In the genomic region with DNA sequence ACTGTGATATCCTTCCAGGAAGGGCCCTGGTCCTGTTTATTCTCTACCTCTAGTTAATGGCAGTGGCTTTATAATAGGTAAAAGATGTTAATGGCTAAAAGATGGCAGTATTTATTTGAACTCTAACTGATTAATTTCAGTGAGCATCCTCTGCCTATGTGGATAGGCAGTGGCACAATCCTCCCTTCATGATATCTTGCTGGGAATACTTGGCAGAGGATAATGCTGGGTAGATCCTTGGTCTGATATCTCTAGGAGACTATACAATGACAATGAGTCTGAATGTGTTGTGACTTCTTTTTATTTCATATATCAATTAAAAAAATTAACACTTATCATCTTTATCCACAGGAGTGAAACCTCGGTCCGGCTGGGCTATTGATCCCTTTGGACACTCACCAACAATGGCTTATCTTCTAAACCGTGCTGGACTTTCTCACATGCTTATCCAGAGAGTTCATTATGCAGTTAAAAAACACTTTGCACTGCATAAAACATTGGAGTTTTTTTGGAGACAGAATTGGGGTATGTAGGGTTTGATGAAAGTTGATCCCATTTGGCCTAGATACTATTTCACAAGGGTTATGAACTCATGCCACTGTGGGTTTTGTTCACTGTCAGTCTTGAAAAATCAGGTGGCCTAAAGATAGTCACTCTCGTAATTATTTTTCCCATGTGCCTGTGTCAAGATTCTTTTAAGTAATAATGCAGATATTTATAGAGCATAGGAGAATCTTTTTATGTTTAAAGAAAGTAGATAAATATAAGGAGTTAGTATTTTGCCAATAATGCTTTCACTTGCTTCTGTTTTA, we compare ENCODE assay signal across 31 cellular contexts.
"Had no signal": no experiment of that assay in that cellular context is flagged by ENCODE, and none has a peak within 500 bp of the region (broad histone marks: within the 10 kb centered on the region; RNA-seq: fewer than 3 reads in every experiment).

No MANE protein-coding gene starts in this region.

- H3K9me3 ChIP-seq: ascending aorta had no signal

- DNase-seq: activated B cell treated with CpG ODN at 0.5 μM for 24 hours; activated CD4-positive, alpha-beta T cell treated with anti-CD3 and anti-CD28 coated beads for 48 hours; activated CD4-positive, alpha-beta T cell treated with anti-CD3 and anti-CD28 coated beads, Interleukin-2, amount 50 U/mL, for 1 hour; activated CD4-positive, alpha-beta T cell treated with anti-CD3 and anti-CD28 coated beads, Interleukin-2, amount 50 U/mL, for 48 hours; activated CD8-positive, alpha-beta memory T cell treated with anti-CD3 and anti-CD28 coated beads for 24 hours; activated CD8-positive, alpha-beta T cell treated with anti-CD3 and anti-CD28 coated beads for 36 hours; activated effector memory CD4-positive, alpha-beta T cell treated with Interleukin-2 at 50 U/mL for 16 hours; activated gamma-delta T cell treated with Interleukin-2 at 50 U/mL for 16 hours; activated naive CD4-positive, alpha-beta T cell treated with anti-CD3 and anti-CD28 coated beads for 36 hours; activated naive CD8-positive, alpha-beta T cell treated with anti-CD3 and anti-CD28 coated beads, Interleukin-2, amount 10 ng/mL, durations not matched to agents 7 days and 5 days; activated T-cell treated with anti-CD3 and anti-CD28 coated beads, Interleukin-2, amount 50 U/mL, for 4 hours; brain microvascular endothelial cell; dorsolateral prefrontal cortex; effector memory CD4-positive, alpha-beta T cell; endodermal cell; foreskin fibroblast; glutamatergic neuron; SW 1271; T-cell; T1000; WERI-Rb-1 had no signal

- H3K27ac Mint-ChIP-seq: activated B cell treated with CpG ODN at 0.5 μM for 24 hours; activated CD8-positive, alpha-beta T cell treated with anti-CD3 and anti-CD28 coated beads for 36 hours; activated naive CD4-positive, alpha-beta T cell treated with anti-CD3 and anti-CD28 coated beads for 36 hours; activated naive CD8-positive, alpha-beta T cell treated with anti-CD3 and anti-CD28 coated beads, Interleukin-2, amount 10 ng/mL, durations not matched to agents 7 days and 5 days; activated T-helper 17 cell treated with anti-CD3 and anti-CD28 coated beads, Interleukin-2, amount 50 U/mL, for 72 hours; dendritic cell treated with granulocyte-macrophage colony-stimulating factor and Interleukin-4, amounts not matched to agents 40 ng/mL and 50 ng/mL, for 4 days; endodermal cell; T-cell; T-helper 1 cell treated with Interleukin-12 subunit alpha and Interleukin-12 subunit beta and Interleukin-4 antibody, amounts not matched to agents 30 μg/mL and 1 μg/mL, for 36 hours had no signal

- H3K27me3 ChIP-seq: ascending aorta, brain microvascular endothelial cell, dorsolateral prefrontal cortex had no signal

- H3K27ac ChIP-seq: ascending aorta, brain microvascular endothelial cell, coronary artery, WERI-Rb-1 had no signal

- H3K9me3 Mint-ChIP-seq: activated B cell treated with CpG ODN at 0.5 μM for 24 hours; activated naive CD4-positive, alpha-beta T cell treated with anti-CD3 and anti-CD28 coated beads for 36 hours; activated naive CD8-positive, alpha-beta T cell treated with anti-CD3 and anti-CD28 coated beads, Interleukin-2, amount 10 ng/mL, durations not matched to agents 7 days and 5 days; activated T-cell treated with anti-CD3 and anti-CD28 coated beads, Interleukin-2, amount 50 U/mL, for 4 hours; activated T-helper 17 cell treated with anti-CD3 and anti-CD28 coated beads, Interleukin-2, amount 50 U/mL, for 72 hours; central memory CD8-positive, alpha-beta T cell; dendritic cell treated with granulocyte-macrophage colony-stimulating factor and Interleukin-4, amounts not matched to agents 40 ng/mL and 50 ng/mL, for 4 days; endodermal cell had no signal

- FAIRE-seq: bronchial epithelial cell had no signal

- H3K4me1 ChIP-seq: ascending aorta had no signal

- H3K4me3 ChIP-seq: ascending aorta, coronary artery, dorsolateral prefrontal cortex had no signal

- H3K4me3 Mint-ChIP-seq: activated B cell treated with CpG ODN at 0.5 μM for 24 hours; activated CD8-positive, alpha-beta T cell treated with anti-CD3 and anti-CD28 coated beads for 36 hours; activated naive CD4-positive, alpha-beta T cell treated with anti-CD3 and anti-CD28 coated beads for 36 hours; activated naive CD8-positive, alpha-beta T cell treated with anti-CD3 and anti-CD28 coated beads, Interleukin-2, amount 10 ng/mL, durations not matched to agents 7 days and 5 days; activated T-cell treated with anti-CD3 and anti-CD28 coated beads, Interleukin-2, amount 50 U/mL, for 4 hours; activated T-helper 17 cell treated with anti-CD3 and anti-CD28 coated beads, Interleukin-2, amount 50 U/mL, for 72 hours; central memory CD8-positive, alpha-beta T cell; dendritic cell treated with granulocyte-macrophage colony-stimulating factor and Interleukin-4, amounts not matched to agents 40 ng/mL and 50 ng/mL, for 4 days; endodermal cell; T-cell; T-helper 1 cell treated with Interleukin-12 subunit alpha and Interleukin-12 subunit beta and Interleukin-4 antibody, amounts not matched to agents 30 μg/mL and 1 μg/mL, for 36 hours had no signal

- H3K4me1 Mint-ChIP-seq: activated B cell treated with CpG ODN at 0.5 μM for 24 hours had no signal

- ATAC-seq: activated CD4-positive, CD25-positive, alpha-beta regulatory T cell treated with anti-CD3 and anti-CD28 coated beads, Interleukin-2, amount 50 U/mL, for 24 hours; activated CD8-positive, alpha-beta T cell treated with anti-CD3 and anti-CD28 coated beads for 36 hours; activated naive CD4-positive, alpha-beta T cell treated with anti-CD3 and anti-CD28 coated beads, Interleukin-2, amount 50 U/mL, for 72 hours; activated T-cell treated with anti-CD3 and anti-CD28 coated beads, Interleukin-2, amount 50 U/mL, for 4 hours; activated T-helper 17 cell treated with anti-CD3 and anti-CD28 coated beads, Interleukin-2, amount 50 U/mL, for 72 hours; esophagus mucosa; T-cell had no signal

- H3K27me3 Mint-ChIP-seq: activated B cell treated with CpG ODN at 0.5 μM for 24 hours; activated CD8-positive, alpha-beta T cell treated with anti-CD3 and anti-CD28 coated beads for 36 hours; activated naive CD8-positive, alpha-beta T cell treated with anti-CD3 and anti-CD28 coated beads, Interleukin-2, amount 10 ng/mL, durations not matched to agents 7 days and 5 days; activated T-helper 17 cell treated with anti-CD3 and anti-CD28 coated beads, Interleukin-2, amount 50 U/mL, for 72 hours; central memory CD8-positive, alpha-beta T cell; dendritic cell treated with granulocyte-macrophage colony-stimulating factor and Interleukin-4, amounts not matched to agents 40 ng/mL and 50 ng/mL, for 4 days; T-cell had no signal
